16 cellular contexts compared by ENCODE assay signal in the genomic region with DNA sequence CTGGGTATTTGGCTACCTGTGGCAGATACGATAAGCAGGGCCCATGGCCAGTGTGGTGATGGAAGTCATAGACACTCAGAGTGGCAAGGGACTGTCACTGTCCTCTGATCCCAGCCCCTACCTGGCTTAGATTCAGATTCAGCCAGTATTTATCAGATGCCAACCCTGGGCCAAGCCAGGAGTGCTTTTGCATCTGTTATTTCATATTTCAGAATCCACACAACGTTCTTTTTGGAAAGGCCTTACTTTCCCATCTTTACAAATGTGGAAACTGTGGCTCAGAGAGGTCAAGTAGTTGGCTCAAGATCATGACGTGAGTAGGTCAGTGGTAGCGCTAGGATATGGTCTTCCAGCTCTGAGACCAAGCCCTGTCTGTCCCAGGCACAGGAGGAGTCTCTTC.
DNase-seq lines count a peak whose midpoint lies in the region; ATAC-seq, FAIRE-seq and TF ChIP-seq lines count a peak whose summit lies in the region.
"Had no signal": no experiment of that assay in that cellular context is flagged by ENCODE, and none has a peak within 500 bp of the region (broad histone marks: within the 10 kb centered on the region; RNA-seq: fewer than 3 reads in every experiment).

No MANE protein-coding gene starts in this region.

- intact Hi-C loops in kidney (cut with DNase I): no loop called here

- no peaks in the 10 kb centered on the region for H3K79me2 ChIP-seq in smooth muscle cell (ENCODE audit: low read depth)

- in situ Hi-C loops in brain microvascular endothelial cell (cut with HindIII; ENCODE audit: low pct_ligation_motif_present, low sequenced_read_pairs): no loop called here

- H3K36me3 ChIP-seq in BLaER1: no peaks in the 10 kb centered on the region
- no peaks in the 10 kb centered on the region for H3K36me3 ChIP-seq in brain microvascular endothelial cell (replicated peaks)
- H3K36me3 ChIP-seq in kidney (ENCODE audit: control insufficient read depth in 1 of 2, insufficient read depth in 2 of 2, low read length in 2 of 2): no peaks in the 10 kb centered on the region
- no peaks in the 10 kb centered on the region for H3K36me3 ChIP-seq in smooth muscle cell (ENCODE audit: low read depth)

- WGBS in smooth muscle cell (ENCODE audit: low lambda C conversion rate): 93% methylated on average over 4 of the region's 4 CpGs

- H2AFZ ChIP-seq in smooth muscle cell (ENCODE audit: low read depth): no peak overlapping the region

- H3K4me2 ChIP-seq in BLaER1: peak overlapping the region; percentile 52
- H3K4me2 ChIP-seq in smooth muscle cell: peak overlapping the region; percentile 17

- no peak for TF ChIP-seq CTCF in brain microvascular endothelial cell (IDR thresholded peaks at IDR 0.05; ENCODE audit: low read depth, low read length, missing control alignments)
- TF ChIP-seq CTCF in kidney (IDR thresholded peaks at IDR 0.05; ENCODE audit: borderline replicate concordance, extremely low read depth, insufficient read depth): no peak
- TF ChIP-seq CTCF in smooth muscle cell (IDR thresholded peaks at IDR 0.05; ENCODE audit: borderline replicate concordance, insufficient read depth, poor library complexity, severe bottlenecking): no peak

- no peak overlapping the region for H3K4me3 ChIP-seq in BLaER1
- no peak overlapping the region for H3K4me3 ChIP-seq in brain microvascular endothelial cell (ENCODE audit: low read depth, low read length)
- no peak overlapping the region for H3K4me3 ChIP-seq in kidney (ENCODE audit: low read length in 2 of 2)
- H3K4me3 ChIP-seq in smooth muscle cell: no peak overlapping the region

- H3K9me3 ChIP-seq in BLaER1 (no peaks in the 10 kb centered on the region), kidney (ENCODE audit: control insufficient read depth in 1 of 2, low read length in 2 of 2) (no peaks in the 10 kb centered on the region), smooth muscle cell (replicated peaks; ENCODE audit: low read depth) (no peaks in the 10 kb centered on the region)

- DNase-seq in brain microvascular endothelial cell (no peak), kidney (no peak), smooth muscle cell (lab: John Stamatoyannopoulos, UW; ENCODE audit: unreplicated experiment) (no peak), hypothalamus (lab: John Stamatoyannopoulos, UW) (no peak), urothelium cell line (ENCODE audit: low spot score) (no peak)
- DNase-seq: activated CD4-positive, alpha-beta T cell treated with anti-CD3 and anti-CD28 coated beads for 36 hours; effector CD4-positive, alpha-beta T cell; H7; NCI-H146; NCI-H526 had no signal

- H3K4me1 ChIP-seq in BLaER1 (peaks cover 37% of the 10 kb centered on the region), kidney (ENCODE audit: control insufficient read depth in 1 of 2, insufficient read depth in 1 of 2, low read depth in 1 of 2, low read length in 2 of 2) (peaks cover 12 to 30% of the 10 kb centered on the region in 2 donors), smooth muscle cell (ENCODE audit: low read depth) (peaks cover 4% of the 10 kb centered on the region)

- no peaks in the 10 kb centered on the region for H3K27me3 ChIP-seq in BLaER1
- H3K27me3 ChIP-seq in brain microvascular endothelial cell (replicated peaks): no peaks in the 10 kb centered on the region
- H3K27me3 ChIP-seq in smooth muscle cell (ENCODE audit: low read depth): peaks cover 5% of the 10 kb centered on the region

- H3K27ac ChIP-seq in BLaER1 (no peak overlapping the region), brain microvascular endothelial cell (peak overlapping the region; percentile 55), kidney (ENCODE audit: low read depth in 2 of 2, low read length in 2 of 2) (peak overlapping the region; percentile 80 to 90), smooth muscle cell (ENCODE audit: low read depth) (no peak overlapping the region)

- no peaks in the 10 kb centered on the region for H4K20me1 ChIP-seq in BLaER1
- no peaks in the 10 kb centered on the region for H4K20me1 ChIP-seq in smooth muscle cell (ENCODE audit: low read depth)

- H3K9ac ChIP-seq in BLaER1 (no peak overlapping the region), kidney (ENCODE audit: low read length in 2 of 2) (peak overlapping the region in 1 of 2 donors; percentile 27), smooth muscle cell (ENCODE audit: low read depth) (no peak overlapping the region)

- no peak for FAIRE-seq in kidney (lab: Jason Lieb, UNC)
- no peak for FAIRE-seq in urothelium cell line (lab: Jason Lieb, UNC)
- FAIRE-seq: islet of Langerhans, RCC 7860 had no signal

- H3F3A ChIP-seq in smooth muscle cell (ENCODE audit: low read depth): no peaks in the 10 kb centered on the region

- ATAC-seq in GM21367 (IDR thresholded peaks at IDR 0.05; ENCODE audit: unreplicated experiment) (no peak), GM21515 (IDR thresholded peaks at IDR 0.05; ENCODE audit: unreplicated experiment) (no peak)
- ATAC-seq: activated CD4-positive, alpha-beta T cell treated with anti-CD3 and anti-CD28 coated beads for 36 hours; naive thymus-derived CD8-positive, alpha-beta T cell had no signal

Comparison
In these comparisons a context has a peak if more than half of its experiments do, and no peak if none do; other contexts are left out.
1. H3K27ac ChIP-seq: peak in brain microvascular endothelial cell (single experiment) and kidney (2 of 2); none in BLaER1 (single experiment) and smooth muscle cell (single experiment).